20 cellular contexts compared by ENCODE assay signal in genomic region chr10:100715101-100715444, GRCh38. TPM values are rescaled to one million over a fixed set of nuclear protein-coding genes. Genes with fewer than 3 reads are reported as not detected.
DNase-seq lines count a peak whose midpoint lies in the region; ATAC-seq and TF ChIP-seq lines count a peak whose summit lies in the region.
"Had no signal": no experiment of that assay in that cellular context is flagged by ENCODE, and none has a peak within 500 bp of the region (broad histone marks: within the 10 kb centered on the region; RNA-seq: fewer than 3 reads in every experiment).

No MANE protein-coding gene starts in this region.

- no peak for ATAC-seq in activated T-helper 17 cell treated with anti-CD3 and anti-CD28 coated beads, Interleukin-2, amount 50 U/mL, for 72 hours (replicated peaks)
- ATAC-seq in HG03025 (IDR thresholded peaks at IDR 0.05; ENCODE audit: low FRiP score, unreplicated experiment), result no peak
- ATAC-seq: activated CD4-positive, CD25-positive, alpha-beta regulatory T cell treated with anti-CD3 and anti-CD28 coated beads, Interleukin-2, amount 50 U/mL, for 24 hours had no signal

- no peak for DNase-seq in HFFc6
- no peak for DNase-seq in NCI-H146 treated with DMSO at 0.1 percent for 48 hours (lab: John Stamatoyannopoulos, UW; ENCODE audit: unreplicated experiment)
- DNase-seq in NCI-H82 (lab: John Stamatoyannopoulos, UW), result no peak
- DNase-seq: C1 segment of cervical spinal cord, DND-41, hypothalamus, NCI-H1694 treated with DMSO at 0.1 percent for 48 hours, NCI-H510A treated with DMSO at 0.1 percent for 48 hours, T-helper 1 cell had no signal

- no peak overlapping the region for H3K27ac Mint-ChIP-seq in HFFc6
- H3K27ac Mint-ChIP-seq in activated T-helper 17 cell treated with anti-CD3 and anti-CD28 coated beads, Interleukin-2, amount 50 U/mL, for 72 hours, result no peak overlapping the region
- H3K27ac Mint-ChIP-seq: activated T-helper 1 cell treated with anti-CD3 and anti-CD28 coated beads, Interleukin-12 subunit alpha, Interleukin-12 subunit beta, Interleukin-2, Interleukin-4 antibody, amounts not matched to agents 30 ng/mL and 10 ng/mL and 1 ng/mL, durations not matched to agents 14 hours and 24 hours and 36 hours had no signal

- no peak overlapping the region for H3K27ac ChIP-seq in rectal smooth muscle tissue (ENCODE audit: low read depth, low read length)

- H3K9ac ChIP-seq in rectal smooth muscle tissue (ENCODE audit: low read length), result no peak overlapping the region

- H3K4me3 ChIP-seq in iPS-18c (ENCODE audit: insufficient read depth, low read depth, low read length), result peak overlapping the region; percentile 46
- peak overlapping the region; percentile 15 for H3K4me3 ChIP-seq in rectal smooth muscle tissue (ENCODE audit: low read length)
- H3K4me3 ChIP-seq: HAP-1 had no signal

- no peaks in the 10 kb centered on the region for H3K36me3 ChIP-seq in rectal smooth muscle tissue (ENCODE audit: control insufficient read depth, insufficient read depth, low read length)
- H3K36me3 ChIP-seq: HAP-1 had no signal

- no peaks in the 10 kb centered on the region for H3K4me1 ChIP-seq in rectal smooth muscle tissue (ENCODE audit: control insufficient read depth, insufficient read depth, low read length)
- H3K4me1 ChIP-seq: HAP-1 had no signal

- H3K36me3 Mint-ChIP-seq in HFFc6 (ENCODE audit: low read depth), result peaks cover 5% of the 10 kb centered on the region; the same call in 1 of the 2 replicates
- H3K36me3 Mint-ChIP-seq in activated T-helper 17 cell treated with anti-CD3 and anti-CD28 coated beads, Interleukin-2, amount 50 U/mL, for 72 hours (ENCODE audit: low read depth), result no peaks in the 10 kb centered on the region

- peaks cover 72% of the 10 kb centered on the region for H3K27me3 Mint-ChIP-seq in HFFc6 (ENCODE audit: insufficient read depth)
- peaks cover 79% of the 10 kb centered on the region for H3K27me3 Mint-ChIP-seq in activated T-helper 17 cell treated with anti-CD3 and anti-CD28 coated beads, Interleukin-2, amount 50 U/mL, for 72 hours

- H3K9me3 Mint-ChIP-seq in HFFc6, result peaks cover 5% of the 10 kb centered on the region
- H3K9me3 Mint-ChIP-seq in activated T-helper 17 cell treated with anti-CD3 and anti-CD28 coated beads, Interleukin-2, amount 50 U/mL, for 72 hours, result no peaks in the 10 kb centered on the region
- H3K9me3 Mint-ChIP-seq: activated T-helper 1 cell treated with anti-CD3 and anti-CD28 coated beads, Interleukin-12 subunit alpha, Interleukin-12 subunit beta, Interleukin-2, Interleukin-4 antibody, amounts not matched to agents 30 ng/mL and 10 ng/mL and 1 ng/mL, durations not matched to agents 14 hours and 24 hours and 36 hours had no signal

- peaks cover 5% of the 10 kb centered on the region; the same call in 1 of the 2 replicates for H3K4me1 Mint-ChIP-seq in HFFc6 (ENCODE audit: low read depth)
- H3K4me1 Mint-ChIP-seq in activated T-helper 17 cell treated with anti-CD3 and anti-CD28 coated beads, Interleukin-2, amount 50 U/mL, for 72 hours, result peaks cover 12% of the 10 kb centered on the region

- no peaks in the 10 kb centered on the region for H3K9me3 ChIP-seq in iPS-18c (ENCODE audit: control insufficient read depth, insufficient read depth, low read length)
- H3K9me3 ChIP-seq: HAP-1 had no signal

- no peak for TF ChIP-seq CTCF in HFFc6 (IDR thresholded peaks at IDR 0.05)

- H3K27me3 ChIP-seq in rectal smooth muscle tissue (ENCODE audit: control insufficient read depth, insufficient read depth, low read length), result peaks cover 49% of the 10 kb centered on the region

- H3K4me3 Mint-ChIP-seq in HFFc6, result peak overlapping the region; percentile 18; the same call in 1 of the 2 replicates
- H3K4me3 Mint-ChIP-seq in activated T-helper 17 cell treated with anti-CD3 and anti-CD28 coated beads, Interleukin-2, amount 50 U/mL, for 72 hours, result peak overlapping the region; percentile 52
- H3K4me3 Mint-ChIP-seq: activated T-helper 1 cell treated with anti-CD3 and anti-CD28 coated beads, Interleukin-12 subunit alpha, Interleukin-12 subunit beta, Interleukin-2, Interleukin-4 antibody, amounts not matched to agents 30 ng/mL and 10 ng/mL and 1 ng/mL, durations not matched to agents 14 hours and 24 hours and 36 hours had no signal

RNA-seq across cellular contexts. Expression of gene PAX2, which starts 30.3 kb away (rescaled TPM):
- not detected for total RNA-seq in HFFc6 (2021; fragmentation: NEBNext Ultra II Directional; extraction: Animal tissue kit (Norgen Biotek cat#: 25700))
- total RNA-seq in activated T-helper 17 cell treated with anti-CD3 and anti-CD28 coated beads, Interleukin-2, amount 50 U/mL, for 72 hours, result under 1 TPM in 1 of 2 donors, not detected in 1; 0.16 TPM
- total RNA-seq: activated T-helper 1 cell treated with anti-CD3 and anti-CD28 coated beads, Interleukin-12 subunit alpha, Interleukin-12 subunit beta, Interleukin-2, Interleukin-4 antibody, amounts not matched to agents 30 ng/mL and 10 ng/mL and 1 ng/mL, durations not matched to agents 14 hours and 24 hours and 36 hours; dermis microvascular lymphatic vessel endothelial cell; fibroblast of lung; lung microvascular endothelial cell; temporal lobe had no signal
